11 cellular contexts compared by ENCODE assay signal in the genomic region with DNA sequence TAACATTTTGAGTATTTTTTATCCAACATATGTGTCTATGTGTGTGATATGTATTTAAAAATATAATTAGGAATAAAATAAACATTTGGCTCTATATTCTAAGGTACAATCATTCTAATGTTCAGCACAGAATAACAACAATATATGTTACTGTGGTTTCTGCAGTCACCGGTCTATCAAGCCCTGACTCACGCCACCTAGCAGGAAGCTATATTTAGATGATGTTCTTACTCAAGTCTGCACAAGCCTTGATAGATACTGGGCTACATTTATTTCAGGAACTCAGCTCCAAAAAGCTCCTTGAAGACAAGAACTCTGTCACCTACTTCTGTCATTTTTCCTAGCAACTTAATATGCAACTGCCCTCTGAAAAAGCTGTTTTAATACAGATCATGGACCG.
DNase-seq lines count a peak whose midpoint lies in the region; ATAC-seq and TF ChIP-seq lines count a peak whose summit lies in the region.
"Had no signal": no experiment of that assay in that cellular context is flagged by ENCODE, and none has a peak within 500 bp of the region (broad histone marks: within the 10 kb centered on the region; RNA-seq: fewer than 3 reads in every experiment).

No MANE protein-coding gene starts in this region.

- H3K27me3 ChIP-seq in colonic mucosa, result no peaks in the 10 kb centered on the region

- peak; percentile 74 for ATAC-seq in GM18505 (IDR thresholded peaks at IDR 0.05; ENCODE audit: unreplicated experiment)
- peak; percentile 78 for ATAC-seq in HG02678 (IDR thresholded peaks at IDR 0.05; ENCODE audit: unreplicated experiment)

- no peak overlapping the region for H3K9ac ChIP-seq in colonic mucosa (ENCODE audit: low read depth in 2 of 2, low read length in 2 of 2)

- no peak for TF ChIP-seq CTCF in foreskin fibroblast (IDR thresholded peaks at IDR 0.05; ENCODE audit: low read depth, low read length)
- no peak for TF ChIP-seq CTCF in colonic mucosa (IDR thresholded peaks at IDR 0.05)

- H3K4me1 ChIP-seq in colonic mucosa, result no peaks in the 10 kb centered on the region

- no peak for TF ChIP-seq POLR2A in GM18505 (IDR thresholded peaks at IDR 0.05; ENCODE audit: borderline replicate concordance, extremely low read depth, insufficient read depth, insufficient read length)

- no peaks in the 10 kb centered on the region for H3K9me3 ChIP-seq in colonic mucosa

- H3K27ac ChIP-seq in colonic mucosa, result no peak overlapping the region

- intact Hi-C loops in colonic mucosa (cut with DNase I), result no loop called here

- H3K4me3 ChIP-seq in foreskin fibroblast (ENCODE audit: low read depth in 1 of 2, low read length in 2 of 2) (no peak overlapping the region), colonic mucosa (no peak overlapping the region)

- DNase-seq in MV-4-11 (lab: John Stamatoyannopoulos, UW) (peak; percentile 54), foreskin fibroblast (peak; percentile 45 to 67), NCI-H2196 (lab: John Stamatoyannopoulos, UW; ENCODE audit: unreplicated experiment) (no peak), colonic mucosa (no peak), retina (no peak), T-helper 9 cell (no peak)
- DNase-seq: activated effector memory CD4-positive, alpha-beta T cell treated with anti-CD3 and anti-CD28 coated beads, Interleukin-2, amount 50 U/mL, for 16 hours; NCI-H345; stimulated activated CD4-positive, alpha-beta T cell treated with anti-CD3 and anti-CD28 coated beads, Interleukin-4, amount 100 ng/mL, for 4 hours had no signal

- H3K36me3 ChIP-seq in colonic mucosa, result no peaks in the 10 kb centered on the region

Comparison
In these comparisons a context has a peak if more than half of its experiments do, and no peak if none do; other contexts are left out.
1. DNase-seq: peak in MV-4-11 (single experiment) and foreskin fibroblast (2 of 2); none in NCI-H2196 (single experiment), colonic mucosa (single experiment), retina (single experiment) and T-helper 9 cell (single experiment).